ENCODE assay signal across 1 cellular context in genomic region chr11:64292458-64293254, GRCh38.
TF ChIP-seq lines count a peak whose summit lies in the region.

No MANE protein-coding gene starts in this region.

TF ChIP-seq in endothelial cell of umbilical vein, 7 proteins besides CTCF, POLR2A, EP300 and RAD21:
- TF ChIP-seq POLR2AphosphoS5 (IDR thresholded peaks at IDR 0.05; ENCODE audit: insufficient read depth, low read depth, low read length) (no peak), EZH2 (IDR thresholded peaks at IDR 0.05; ENCODE audit: borderline replicate concordance, low read depth, low read length, severe bottlenecking) (peak; percentile 85)
